In the genomic region with DNA sequence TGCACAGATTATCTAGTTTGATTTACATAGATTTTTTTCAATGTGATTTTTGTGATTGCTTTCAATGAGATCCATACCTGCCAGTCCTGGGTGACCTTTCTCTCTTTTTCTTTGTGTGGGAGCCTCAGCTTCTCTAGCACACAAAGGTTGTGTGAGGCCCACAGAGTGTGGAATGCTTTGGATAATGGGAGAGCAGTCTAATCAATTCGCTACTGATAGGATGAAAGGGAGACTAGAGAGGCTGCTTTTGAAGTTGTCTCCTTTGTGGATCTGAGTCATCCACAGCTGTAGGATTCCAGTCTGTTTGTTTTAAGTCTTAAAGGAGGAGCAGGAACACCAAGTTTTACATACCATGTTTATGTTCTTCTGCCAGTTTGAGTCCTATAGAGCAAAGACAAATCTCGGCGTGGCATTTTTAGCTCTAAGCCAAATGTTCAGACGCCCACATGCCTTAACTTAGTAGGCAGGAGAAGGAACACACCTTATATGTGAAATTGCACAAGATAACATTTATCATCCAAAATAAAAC, we compare ENCODE assay signal across 13 cellular contexts.
DNase-seq lines count a peak whose midpoint lies in the region; ATAC-seq, FAIRE-seq and TF ChIP-seq lines count a peak whose summit lies in the region.
"Had no signal": no experiment of that assay in that cellular context is flagged by ENCODE, and none has a peak within 500 bp of the region (broad histone marks: within the 10 kb centered on the region; RNA-seq: fewer than 3 reads in every experiment).

No MANE protein-coding gene starts in this region.

- POLR2A ChIA-PET in MCF 10A (lab: Yijun Ruan, JAX) = interaction anchor here (0.6 to 3.3 kb wide), 27 partner anchors 11 to 333 kb away, joined by 3 to 39 read pairs (median 4); a partner anchor contains a TSS

- intact Hi-C loops in MCF 10A (cut with micrococcal nuclease) = loop anchor here (5.0 kb wide), 1 partner anchor 330 kb away; a partner anchor contains a TSS

- no peak for ATAC-seq in GM19324 (IDR thresholded peaks at IDR 0.05; ENCODE audit: low FRiP score, unreplicated experiment)
- ATAC-seq: heart right ventricle had no signal

- CTCF ChIA-PET in MCF 10A (lab: Yijun Ruan, JAX) = interaction anchor here (0.6 to 1.5 kb wide), 6 partner anchors 11 to 351 kb away, joined by 3 to 4 read pairs (median 3); no protein-coding TSS in a partner anchor

- no peak for TF ChIP-seq CTCF in 22Rv1 (IDR thresholded peaks at IDR 0.05)
- no peak for TF ChIP-seq CTCF in MCF 10A (IDR thresholded peaks at IDR 0.05; ENCODE audit: unreplicated experiment)

- H3K4me3 Mint-ChIP-seq in MCF 10A (ENCODE audit: unreplicated experiment) = peak overlapping the region; percentile 44
- H3K4me3 Mint-ChIP-seq in activated naive CD8-positive, alpha-beta T cell treated with anti-CD3 and anti-CD28 coated beads for 36 hours = no peak overlapping the region

- DNase-seq in HTR-8/SVneo (ENCODE audit: insufficient read length, low spot score) (peak; percentile 23), MCF 10A (ENCODE audit: unreplicated experiment) (peak; percentile 83), iris pigment epithelial cell (ENCODE audit: low read depth) (peak; percentile 89)
- DNase-seq in stimulated activated CD4-positive, alpha-beta T cell treated with anti-CD3 and anti-CD28 coated beads, Interleukin-12 subunit alpha, Interleukin-12 subunit beta, amount 100 ng/mL, for 4 hours = no peak
- no peak for DNase-seq in activated naive CD4-positive, alpha-beta T cell (lab: John Stamatoyannopoulos, UW)
- DNase-seq in activated naive CD8-positive, alpha-beta T cell treated with anti-CD3 and anti-CD28 coated beads for 36 hours = no peak
- DNase-seq: activated gamma-delta T cell; AML-193; heart right ventricle; NCI-H187; stimulated activated naive CD4-positive, alpha-beta T cell treated with Interleukin-2 at 50 U/mL for 16 hours had no signal

- H3K27ac ChIP-seq in 22Rv1 = 0 out of 2 replicates have a peak overlapping the region, but pooled peaks have one; percentile 17
- H3K27ac ChIP-seq: heart right ventricle had no signal

- BruUV-seq in MCF 10A (replicated peaks; lab: Mats Ljungman, UMichigan) = no TSS peak

- peak; percentile 16 for FAIRE-seq in HTR-8/SVneo (lab: Jason Lieb, UNC)

- H3K27me3 Mint-ChIP-seq in MCF 10A (ENCODE audit: insufficient read depth, unreplicated experiment) = no peaks in the 10 kb centered on the region
- H3K27me3 Mint-ChIP-seq in activated naive CD8-positive, alpha-beta T cell treated with anti-CD3 and anti-CD28 coated beads for 36 hours = peaks cover 6% of the 10 kb centered on the region

- peaks cover 8% of the 10 kb centered on the region for H3K4me1 Mint-ChIP-seq in MCF 10A (ENCODE audit: insufficient read depth, unreplicated experiment)
- no peaks in the 10 kb centered on the region for H3K4me1 Mint-ChIP-seq in activated naive CD8-positive, alpha-beta T cell treated with anti-CD3 and anti-CD28 coated beads for 36 hours

- H3K9me3 Mint-ChIP-seq in MCF 10A (ENCODE audit: unreplicated experiment) = no peaks in the 10 kb centered on the region
- H3K9me3 Mint-ChIP-seq in activated naive CD8-positive, alpha-beta T cell treated with anti-CD3 and anti-CD28 coated beads for 36 hours = no peaks in the 10 kb centered on the region

- H3K36me3 Mint-ChIP-seq in MCF 10A (ENCODE audit: insufficient read depth, unreplicated experiment) = no peaks in the 10 kb centered on the region
- H3K36me3 Mint-ChIP-seq in activated naive CD8-positive, alpha-beta T cell treated with anti-CD3 and anti-CD28 coated beads for 36 hours = no peaks in the 10 kb centered on the region

- H3K27ac Mint-ChIP-seq in MCF 10A (ENCODE audit: low read depth, unreplicated experiment) = peak overlapping the region; percentile 65
- H3K27ac Mint-ChIP-seq in activated naive CD8-positive, alpha-beta T cell treated with anti-CD3 and anti-CD28 coated beads for 36 hours = no peak overlapping the region

Comparison
In these comparisons a context has a peak if more than half of its experiments do, and no peak if none do; other contexts are left out.
1. DNase-seq: peak in HTR-8/SVneo (single experiment), MCF 10A (single experiment) and iris pigment epithelial cell (single experiment); none in stimulated activated CD4-positive, alpha-beta T cell treated with anti-CD3 and anti-CD28 coated beads, Interleukin-12 subunit alpha, Interleukin-12 subunit beta, amount 100 ng/mL, for 4 hours (single experiment), activated naive CD4-positive, alpha-beta T cell (0 of 4) and activated naive CD8-positive, alpha-beta T cell treated with anti-CD3 and anti-CD28 coated beads for 36 hours (single experiment).